In the genomic region with DNA sequence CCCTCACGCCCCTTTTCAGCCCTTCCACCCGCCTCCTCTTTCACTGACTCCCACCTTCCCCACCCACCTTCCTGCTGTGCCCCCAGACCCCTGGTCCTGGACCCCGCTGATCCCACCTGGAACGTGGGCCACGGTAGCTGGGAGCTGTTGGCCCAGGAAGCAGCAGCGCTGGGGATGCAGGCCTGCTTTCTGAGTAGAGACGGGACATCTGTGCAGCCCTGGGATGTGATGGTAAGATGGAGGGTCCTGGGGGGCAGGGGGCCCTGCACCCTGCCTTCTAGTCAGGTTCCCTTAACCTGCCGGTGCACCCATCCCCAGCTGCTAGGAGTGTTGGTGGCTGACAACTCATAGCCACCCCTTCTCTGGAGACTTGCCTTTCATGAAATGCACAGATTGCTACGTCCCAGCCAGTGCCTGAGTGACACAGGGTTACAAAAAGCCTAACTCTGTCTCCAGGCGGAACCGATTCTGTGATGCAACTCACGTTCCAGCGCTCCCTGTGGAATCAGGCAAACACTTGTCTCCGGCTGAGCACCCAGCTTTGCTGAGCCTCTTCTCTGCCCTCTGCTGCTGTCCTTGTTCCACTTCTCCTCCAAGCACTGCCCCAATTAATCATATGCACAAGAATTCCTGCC, we compare ENCODE assay signal across 15 cellular contexts.
"Had no signal": no experiment of that assay in that cellular context is flagged by ENCODE, and none has a peak within 500 bp of the region (broad histone marks: within the 10 kb centered on the region; RNA-seq: fewer than 3 reads in every experiment).

No MANE protein-coding gene starts in this region.

- ATAC-seq: esophagus mucosa; stimulated activated effector memory CD8-positive, alpha-beta T cell treated with anti-CD3 and anti-CD28 coated beads, Interleukin-12 subunit alpha, Interleukin-12 subunit beta, amount 100 ng/mL, for 72 hours; T-cell had no signal

- H3K4me3 Mint-ChIP-seq: activated CD4-positive, alpha-beta memory T cell treated with anti-CD3 and anti-CD28 coated beads, Interleukin-2, amount 10 ng/mL, durations not matched to agents 7 days and 5 days; nephron; stimulated activated effector memory CD8-positive, alpha-beta T cell treated with anti-CD3 and anti-CD28 coated beads, Interleukin-12 subunit alpha, Interleukin-12 subunit beta, amount 100 ng/mL, for 72 hours; T-cell had no signal

- H3K4me3 ChIP-seq: SK-N-MC, tibial artery, uterus had no signal

- H3K4me1 ChIP-seq: tibial artery, uterus had no signal

- H3K27me3 ChIP-seq: tibial artery, uterus had no signal

- H3K9me3 ChIP-seq: uterus had no signal

- H3K36me3 ChIP-seq: uterus had no signal

- H3K9me3 Mint-ChIP-seq: activated CD4-positive, alpha-beta memory T cell treated with anti-CD3 and anti-CD28 coated beads, Interleukin-2, amount 10 ng/mL, durations not matched to agents 7 days and 5 days had no signal

- H3K27ac Mint-ChIP-seq: activated CD4-positive, alpha-beta memory T cell treated with anti-CD3 and anti-CD28 coated beads, Interleukin-2, amount 10 ng/mL, durations not matched to agents 7 days and 5 days; nephron; stimulated activated effector memory CD8-positive, alpha-beta T cell treated with anti-CD3 and anti-CD28 coated beads, Interleukin-12 subunit alpha, Interleukin-12 subunit beta, amount 100 ng/mL, for 72 hours; T-cell had no signal

- DNase-seq: activated CD4-positive, alpha-beta memory T cell treated with anti-CD3 and anti-CD28 coated beads, Interleukin-2, amount 10 ng/mL, durations not matched to agents 7 days and 5 days; activated CD4-positive, alpha-beta T cell treated with anti-CD3 and anti-CD28 coated beads for 4 hours; activated naive CD4-positive, alpha-beta T cell treated with anti-CD3 and anti-CD28 coated beads, Interleukin-2, amount 50 U/mL, for 16 hours; hippocampal formation; kidney glomerular epithelial cell; mesendoderm; stimulated activated CD4-positive, alpha-beta T cell treated with anti-CD3 and anti-CD28 coated beads, Interleukin-12 subunit alpha, Interleukin-12 subunit beta, amount 100 ng/mL, for 4 hours; T-cell; T1000; uterus had no signal

- H3K27ac ChIP-seq: SK-N-MC, tibial artery, uterus had no signal

- H3K27me3 Mint-ChIP-seq: activated CD4-positive, alpha-beta memory T cell treated with anti-CD3 and anti-CD28 coated beads, Interleukin-2, amount 10 ng/mL, durations not matched to agents 7 days and 5 days; T-cell had no signal

- H3K4me1 Mint-ChIP-seq: nephron had no signal
